Comparison of ENCODE assay signal across 1 cellular context in the genomic region with DNA sequence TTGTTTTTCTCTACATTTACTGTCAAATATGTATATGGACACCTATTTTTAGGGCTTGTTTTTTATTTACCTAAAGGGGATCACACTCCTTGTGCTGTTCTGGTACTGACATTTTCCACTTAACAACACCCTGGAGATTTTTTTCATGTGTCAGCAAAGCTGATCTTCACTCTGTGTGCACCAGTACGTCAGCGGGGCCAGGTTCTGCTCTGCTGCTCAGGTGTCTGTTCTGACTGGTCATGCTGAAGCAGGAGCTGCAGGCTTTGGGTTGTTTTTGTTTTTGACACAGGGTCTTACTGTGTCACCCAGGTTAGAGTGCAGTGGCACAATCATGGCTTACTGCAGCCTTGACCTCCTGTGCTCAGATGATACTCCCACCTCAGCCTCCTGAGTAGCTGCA.
TF ChIP-seq lines count a peak whose summit lies in the region.

No MANE protein-coding gene starts in this region.

TF ChIP-seq in GM12878, 131 proteins besides CTCF, POLR2A, EP300 and RAD21 (continued from another document):
- TF ChIP-seq, protein P1, sequence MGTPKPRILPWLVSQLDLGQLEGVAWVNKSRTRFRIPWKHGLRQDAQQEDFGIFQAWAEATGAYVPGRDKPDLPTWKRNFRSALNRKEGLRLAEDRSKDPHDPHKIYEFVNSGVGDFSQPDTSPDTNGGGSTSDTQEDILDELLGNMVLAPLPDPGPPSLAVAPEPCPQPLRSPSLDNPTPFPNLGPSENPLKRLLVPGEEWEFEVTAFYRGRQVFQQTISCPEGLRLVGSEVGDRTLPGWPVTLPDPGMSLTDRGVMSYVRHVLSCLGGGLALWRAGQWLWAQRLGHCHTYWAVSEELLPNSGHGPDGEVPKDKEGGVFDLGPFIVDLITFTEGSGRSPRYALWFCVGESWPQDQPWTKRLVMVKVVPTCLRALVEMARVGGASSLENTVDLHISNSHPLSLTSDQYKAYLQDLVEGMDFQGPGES (IDR thresholded peaks at IDR 0.05) = no peak
- TF ChIP-seq HDGF (IDR thresholded peaks at IDR 0.05) (no peak), EED (IDR thresholded peaks at IDR 0.05; ENCODE audit: low read depth) (no peak), NR2F1 (conservative IDR thresholded peaks at IDR 0.05) (no peak), ZNF217 (IDR thresholded peaks at IDR 0.05) (no peak)
